9 cellular contexts compared by ENCODE assay signal in the genomic region with DNA sequence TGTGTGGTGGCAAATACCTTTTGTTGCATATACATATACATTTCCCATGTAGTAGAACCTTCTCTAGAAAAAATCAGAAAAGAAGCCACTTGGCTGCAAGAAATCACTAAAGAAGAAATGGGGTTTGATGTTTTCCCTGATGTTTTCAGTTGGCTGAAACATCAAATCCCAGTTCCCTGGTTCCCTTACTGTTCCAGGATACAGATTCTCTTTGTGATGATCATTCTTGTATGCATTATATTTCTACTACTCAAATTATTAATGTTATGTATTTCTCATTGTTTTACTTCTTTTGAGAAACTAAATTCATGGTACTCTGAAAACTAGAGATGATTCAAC. TPM values are rescaled to one million over a fixed set of nuclear protein-coding genes. Genes with fewer than 3 reads are reported as not detected.
DNase-seq lines count a peak whose midpoint lies in the region; ATAC-seq, FAIRE-seq and TF ChIP-seq lines count a peak whose summit lies in the region.
"Had no signal": no experiment of that assay in that cellular context is flagged by ENCODE, and none has a peak within 500 bp of the region (broad histone marks: within the 10 kb centered on the region; RNA-seq: fewer than 3 reads in every experiment).

No MANE protein-coding gene starts in this region.

- no peak for FAIRE-seq in GM12892 (lab: Jason Lieb, UNC)

- H3K27ac Mint-ChIP-seq in CD8-positive, alpha-beta T cell: no peak overlapping the region
- H3K27ac Mint-ChIP-seq: activated naive CD8-positive, alpha-beta T cell treated with anti-CD3 and anti-CD28 coated beads, Interleukin-2, amount 10 ng/mL, durations not matched to agents 7 days and 5 days had no signal

- DNase-seq in CD8-positive, alpha-beta T cell: no peak
- DNase-seq in NB4 (ENCODE audit: low read depth): no peak
- no peak for DNase-seq in epithelial cell of proximal tubule (ENCODE audit: low read depth)
- DNase-seq in prostate gland (ENCODE audit: low spot score): no peak
- no peak for DNase-seq in activated T-cell treated with anti-CD3 and anti-CD28 coated beads, Interleukin-2, amount 50 U/mL, for 1 hour
- no peak for DNase-seq in GM12892 (ENCODE audit: insufficient read length)
- no peak for DNase-seq in GM03348 (ENCODE audit: low spot score)

- H3K36me3 ChIP-seq in CD8-positive, alpha-beta T cell (ENCODE audit: insufficient read depth, low read length): no peaks in the 10 kb centered on the region
- no peaks in the 10 kb centered on the region for H3K36me3 ChIP-seq in prostate gland

- POLR2A ChIA-PET in CD8-positive, alpha-beta T cell (lab: Charles Lee): interaction anchor here (0.7 to 2.3 kb wide), 2 partner anchors 15 to 53 kb away, joined by 3 to 13 read pairs; no protein-coding TSS in a partner anchor

- no peak for TF ChIP-seq POLR2A in NB4 (IDR thresholded peaks at IDR 0.05; ENCODE audit: extremely low read depth, insufficient read length)
- no peak for TF ChIP-seq POLR2A in prostate gland (IDR thresholded peaks at IDR 0.05)
- no peak for TF ChIP-seq POLR2A in GM12892 (IDR thresholded peaks at IDR 0.05; ENCODE audit: low read depth, low read length)

- H3K4me3 Mint-ChIP-seq in CD8-positive, alpha-beta T cell: no peak overlapping the region
- H3K4me3 Mint-ChIP-seq: activated naive CD8-positive, alpha-beta T cell treated with anti-CD3 and anti-CD28 coated beads, Interleukin-2, amount 10 ng/mL, durations not matched to agents 7 days and 5 days had no signal

- peaks cover 30% of the 10 kb centered on the region for H3K4me1 Mint-ChIP-seq in CD8-positive, alpha-beta T cell (ENCODE audit: low read depth)

- H3K27ac ChIP-seq in CD8-positive, alpha-beta T cell (ENCODE audit: low read depth, low read length): peak overlapping the region; percentile 99
- peak overlapping the region; percentile 94 to 96 for H3K27ac ChIP-seq in prostate gland

- H3K27me3 Mint-ChIP-seq in CD8-positive, alpha-beta T cell (ENCODE audit: low read depth): no peaks in the 10 kb centered on the region
- H3K27me3 Mint-ChIP-seq: activated naive CD8-positive, alpha-beta T cell treated with anti-CD3 and anti-CD28 coated beads, Interleukin-2, amount 10 ng/mL, durations not matched to agents 7 days and 5 days had no signal

- H3K27me3 ChIP-seq in CD8-positive, alpha-beta T cell (ENCODE audit: insufficient read depth, low read length): no peaks in the 10 kb centered on the region
- no peaks in the 10 kb centered on the region for H3K27me3 ChIP-seq in prostate gland (replicated peaks; ENCODE audit: insufficient read depth)

- CTCF ChIA-PET in CD8-positive, alpha-beta T cell (lab: Charles Lee): no interaction called here

- TF ChIP-seq CTCF in CD8-positive, alpha-beta T cell (IDR thresholded peaks at IDR 0.05): no peak
- no peak for TF ChIP-seq CTCF in NB4 (IDR thresholded peaks at IDR 0.05; ENCODE audit: low read depth, low read length)
- TF ChIP-seq CTCF in epithelial cell of proximal tubule (conservative IDR thresholded peaks at IDR 0.05; ENCODE audit: low read depth, low read length): no peak
- TF ChIP-seq CTCF in prostate gland (IDR thresholded peaks at IDR 0.05): no peak

- no peak for ATAC-seq in CD8-positive, alpha-beta T cell
- no peak for ATAC-seq in GM19328 (IDR thresholded peaks at IDR 0.05; ENCODE audit: unreplicated experiment)

- H3K36me3 Mint-ChIP-seq in CD8-positive, alpha-beta T cell: no peaks in the 10 kb centered on the region
- H3K36me3 Mint-ChIP-seq: activated naive CD8-positive, alpha-beta T cell treated with anti-CD3 and anti-CD28 coated beads, Interleukin-2, amount 10 ng/mL, durations not matched to agents 7 days and 5 days had no signal

- peak overlapping the region; percentile 50 for H3K4me3 ChIP-seq in CD8-positive, alpha-beta T cell (ENCODE audit: low read depth, low read length)
- H3K4me3 ChIP-seq in NB4 (ENCODE audit: low read depth, low read length) (peak overlapping the region; percentile 80), epithelial cell of proximal tubule (ENCODE audit: low read depth, low read length) (peak overlapping the region; percentile 61), prostate gland (peak overlapping the region; percentile 39 to 40)

- intact Hi-C loops in CD8-positive, alpha-beta T cell (cut with DNase I, micrococcal nuclease): loop anchor here (2.0 to 10.0 kb wide), 3 partner anchors 143 to 1379 kb away; a partner anchor contains a TSS
- intact Hi-C loops in prostate gland (cut with DNase I): no loop called here

- H3K9me3 ChIP-seq in CD8-positive, alpha-beta T cell (ENCODE audit: low read length): peaks cover 7% of the 10 kb centered on the region
- H3K9me3 ChIP-seq in prostate gland: no peaks in the 10 kb centered on the region

- H3K9me3 Mint-ChIP-seq in CD8-positive, alpha-beta T cell: peaks cover 5% of the 10 kb centered on the region
- H3K9me3 Mint-ChIP-seq: activated naive CD8-positive, alpha-beta T cell treated with anti-CD3 and anti-CD28 coated beads, Interleukin-2, amount 10 ng/mL, durations not matched to agents 7 days and 5 days had no signal

- H3K4me1 ChIP-seq in CD8-positive, alpha-beta T cell (ENCODE audit: insufficient read depth, low read length): peaks cover 44% of the 10 kb centered on the region
- H3K4me1 ChIP-seq in prostate gland (replicated peaks): no peaks in the 10 kb centered on the region

RNA-seq across cellular contexts. Expression of a gene that starts 7.6 kb away (rescaled TPM):
- 1,000 to 10,000 TPM; 3,774 to 3,852 TPM for total RNA-seq in CD8-positive, alpha-beta T cell
- total RNA-seq in epithelial cell of proximal tubule (under 0.01 TPM in 2 replicates), prostate gland (under 1 TPM; under 0.01 TPM)
- 139 TPM for polyA plus RNA-seq in GM12892 (2012; ENCODE audit: missing spikeins)

RNA-seq across cellular contexts. Expression of a gene that starts 18.3 kb away (rescaled TPM):
- 10 to 100 TPM; 51.2 to 54.0 TPM for total RNA-seq in CD8-positive, alpha-beta T cell
- 15.2 and 17.7 TPM in 2 replicates for total RNA-seq in epithelial cell of proximal tubule
- total RNA-seq in prostate gland: 10 to 100 TPM; 19.6 to 68.7 TPM
- 3.1 TPM for polyA plus RNA-seq in GM12892 (2012; ENCODE audit: missing spikeins)

Comparison
In these comparisons a context has a peak if more than half of its experiments do, and no peak if none do; other contexts are left out.
1. RNA of a gene that starts 7.6 kb away (total RNA-seq): 3,774 to 3,852 TPM in CD8-positive, alpha-beta T cell; under 0.01 TPM in epithelial cell of proximal tubule and under 0.01 TPM in prostate gland; every median in the first group is over 1,000 times any median in the second.
2. Peak in every context shown above with its lines, with median percentiles within 50 percentile points of each other: H3K4me3 ChIP-seq.